24 cellular contexts compared by ENCODE assay signal in genomic region chr4:8204576-8205227, GRCh38.
"Had no signal": no experiment of that assay in that cellular context is flagged by ENCODE, and none has a peak within 500 bp of the region (broad histone marks: within the 10 kb centered on the region; RNA-seq: fewer than 3 reads in every experiment).

No MANE protein-coding gene starts in this region.

- H3K4me2 ChIP-seq: neural progenitor cell had no signal

- ATAC-seq: activated T-helper 17 cell treated with anti-CD3 and anti-CD28 coated beads, Interleukin-2, amount 50 U/mL, for 72 hours; effector memory CD8-positive, alpha-beta T cell; left lung; psoas muscle; stimulated activated effector memory CD8-positive, alpha-beta T cell treated with anti-CD3 and anti-CD28 coated beads, Interleukin-12 subunit alpha, Interleukin-12 subunit beta, amount 100 ng/mL, for 72 hours; upper lobe of right lung had no signal

- H3K9me3 Mint-ChIP-seq: activated B cell treated with CpG ODN at 0.5 μM for 24 hours; activated CD4-positive, alpha-beta memory T cell treated with anti-CD3 and anti-CD28 coated beads, Interleukin-2, amount 10 ng/mL, durations not matched to agents 7 days and 5 days; activated naive CD8-positive, alpha-beta T cell treated with anti-CD3 and anti-CD28 coated beads for 36 hours; activated T-helper 17 cell treated with anti-CD3 and anti-CD28 coated beads, Interleukin-2, amount 50 U/mL, for 72 hours; effector memory CD8-positive, alpha-beta T cell; naive thymus-derived CD4-positive, alpha-beta T cell; neural progenitor cell; stimulated activated effector memory CD8-positive, alpha-beta T cell treated with anti-CD3 and anti-CD28 coated beads, Interleukin-12 subunit alpha, Interleukin-12 subunit beta, amount 100 ng/mL, for 72 hours; T-helper 2 cell treated with Interferon-gamma antibody and Interleukin-4, amounts not matched to agents 5 μg/mL and 100 μg/mL, for 36 hours had no signal

- H3K27ac ChIP-seq: cardiac muscle cell, left lung, neural progenitor cell, ovary, psoas muscle, thoracic aorta, upper lobe of right lung had no signal

- H3K4me3 ChIP-seq: cardiac muscle cell, left lung, neural progenitor cell, ovary, psoas muscle, skin epidermis, thoracic aorta, upper lobe of right lung had no signal

- H3K27me3 ChIP-seq: cardiac muscle cell, foreskin keratinocyte, neural progenitor cell, ovary, upper lobe of right lung had no signal

- H2AFZ ChIP-seq: neural progenitor cell had no signal

- H3K4me3 Mint-ChIP-seq: activated B cell treated with CpG ODN at 0.5 μM for 24 hours; activated CD4-positive, alpha-beta memory T cell treated with anti-CD3 and anti-CD28 coated beads, Interleukin-2, amount 10 ng/mL, durations not matched to agents 7 days and 5 days; activated naive CD8-positive, alpha-beta T cell treated with anti-CD3 and anti-CD28 coated beads for 36 hours; activated T-helper 17 cell treated with anti-CD3 and anti-CD28 coated beads, Interleukin-2, amount 50 U/mL, for 72 hours; effector memory CD8-positive, alpha-beta T cell; naive thymus-derived CD4-positive, alpha-beta T cell; neural progenitor cell; stimulated activated effector memory CD8-positive, alpha-beta T cell treated with anti-CD3 and anti-CD28 coated beads, Interleukin-12 subunit alpha, Interleukin-12 subunit beta, amount 100 ng/mL, for 72 hours; T-helper 2 cell treated with Interferon-gamma antibody and Interleukin-4, amounts not matched to agents 5 μg/mL and 100 μg/mL, for 36 hours had no signal

- H3K27me3 Mint-ChIP-seq: activated B cell treated with CpG ODN at 0.5 μM for 24 hours; activated CD4-positive, alpha-beta memory T cell treated with anti-CD3 and anti-CD28 coated beads, Interleukin-2, amount 10 ng/mL, durations not matched to agents 7 days and 5 days; activated naive CD8-positive, alpha-beta T cell treated with anti-CD3 and anti-CD28 coated beads for 36 hours; activated T-helper 17 cell treated with anti-CD3 and anti-CD28 coated beads, Interleukin-2, amount 50 U/mL, for 72 hours; effector memory CD8-positive, alpha-beta T cell; naive thymus-derived CD4-positive, alpha-beta T cell had no signal

- H3K27ac Mint-ChIP-seq: activated B cell treated with CpG ODN at 0.5 μM for 24 hours; activated CD4-positive, alpha-beta memory T cell treated with anti-CD3 and anti-CD28 coated beads, Interleukin-2, amount 10 ng/mL, durations not matched to agents 7 days and 5 days; activated naive CD8-positive, alpha-beta T cell treated with anti-CD3 and anti-CD28 coated beads for 36 hours; activated T-helper 17 cell treated with anti-CD3 and anti-CD28 coated beads, Interleukin-2, amount 50 U/mL, for 72 hours; naive thymus-derived CD4-positive, alpha-beta T cell; neural progenitor cell; stimulated activated effector memory CD8-positive, alpha-beta T cell treated with anti-CD3 and anti-CD28 coated beads, Interleukin-12 subunit alpha, Interleukin-12 subunit beta, amount 100 ng/mL, for 72 hours; T-helper 2 cell treated with Interferon-gamma antibody and Interleukin-4, amounts not matched to agents 5 μg/mL and 100 μg/mL, for 36 hours had no signal

- DNase-seq: activated B cell treated with CpG ODN at 0.5 μM for 24 hours; activated CD4-positive, alpha-beta memory T cell treated with anti-CD3 and anti-CD28 coated beads, Interleukin-2, amount 10 ng/mL, durations not matched to agents 7 days and 5 days; activated CD4-positive, alpha-beta T cell treated with anti-CD3 and anti-CD28 coated beads for 48 hours; activated naive CD4-positive, alpha-beta T cell; activated naive CD8-positive, alpha-beta T cell treated with anti-CD3 and anti-CD28 coated beads for 36 hours; activated T-cell treated with anti-CD3 and anti-CD28 coated beads, Interleukin-2, amount 50 U/mL, for 1 hour; amniotic stem cell; effector memory CD8-positive, alpha-beta T cell; foreskin keratinocyte; hypothalamus; islet precursor cell; naive thymus-derived CD4-positive, alpha-beta T cell; ovary; psoas muscle; stimulated activated CD4-positive, alpha-beta T cell treated with anti-CD3 and anti-CD28 coated beads, Interleukin-4, amount 100 ng/mL, for 24 hours; upper lobe of right lung had no signal

- H3K36me3 Mint-ChIP-seq: neural progenitor cell; stimulated activated effector memory CD8-positive, alpha-beta T cell treated with anti-CD3 and anti-CD28 coated beads, Interleukin-12 subunit alpha, Interleukin-12 subunit beta, amount 100 ng/mL, for 72 hours had no signal

- H3K9me3 ChIP-seq: left lung, ovary, psoas muscle, thoracic aorta, upper lobe of right lung had no signal

- H3K4me1 ChIP-seq: neural progenitor cell, psoas muscle had no signal

- H3K36me3 ChIP-seq: cardiac muscle cell, neural progenitor cell, ovary, thoracic aorta had no signal

- H3K9ac ChIP-seq: neural progenitor cell had no signal
